Comparison of ENCODE assay signal across 8 cellular contexts in genomic region chr2:236871500-236872001, GRCh38.
DNase-seq lines count a peak whose midpoint lies in the region; ATAC-seq, FAIRE-seq and TF ChIP-seq lines count a peak whose summit lies in the region.

No MANE protein-coding gene starts in this region.

- H3K4me3 ChIP-seq in RWPE2 (ENCODE audit: severe bottlenecking) (no peak overlapping the region), fibroblast of mammary gland (ENCODE audit: control insufficient read depth, low read depth, low read length) (no peak overlapping the region), pancreas (no peak overlapping the region)

- TF ChIP-seq CTCF in RWPE2 (IDR thresholded peaks at IDR 0.05; ENCODE audit: poor library complexity, severe bottlenecking) (no peak), fibroblast of mammary gland (conservative IDR thresholded peaks at IDR 0.05; ENCODE audit: control insufficient read depth, insufficient read depth, low read depth, low read length) (no peak), pancreas (IDR thresholded peaks at IDR 0.05) (no peak)

- H3K36me3 ChIP-seq in RWPE2 (ENCODE audit: low read depth) = no peaks in the 10 kb centered on the region
- H3K36me3 ChIP-seq in pancreas = no peaks in the 10 kb centered on the region

- ATAC-seq in RWPE2 (ENCODE audit: low read depth) = peak; percentile 96
- peak; percentile 24 to 84 (median 69) for ATAC-seq in pancreas
- no peak for ATAC-seq in HG02571 (IDR thresholded peaks at IDR 0.05; ENCODE audit: unreplicated experiment)

- FAIRE-seq in pancreas (lab: Jason Lieb, UNC) = no peak
- FAIRE-seq in GM19239 (lab: Jason Lieb, UNC) = no peak

- DNase-seq in GM04503 (ENCODE audit: low read depth) (peak; percentile 94), RWPE2 (ENCODE audit: low spot score) (peak; percentile 85), fibroblast of mammary gland (ENCODE audit: low read depth) (peak; percentile 99), pancreas (peak in 1 of 6 donors; percentile 45), GM19239 (ENCODE audit: insufficient read length, low spot score) (no peak), activated gamma-delta T cell treated with Interleukin-2 at 50 U/mL for 16 hours (no peak)
- DNase-seq in stimulated activated CD4-positive, alpha-beta T cell treated with anti-CD3 and anti-CD28 coated beads, Interleukin-15, amount 100 ng/mL, for 24 hours = no peak

- 75 to 76% methylated on average over 6 of the region's 6 CpGs for WGBS in pancreas, 2 donors

- no peaks in the 10 kb centered on the region for H3K9me3 ChIP-seq in RWPE2 (ENCODE audit: severe bottlenecking)
- no peaks in the 10 kb centered on the region for H3K9me3 ChIP-seq in pancreas

- intact Hi-C loops in pancreas (cut with DNase I) = no loop called here

- H3K27ac ChIP-seq in RWPE2 (ENCODE audit: poor library complexity, severe bottlenecking) (peak overlapping the region; percentile 92), pancreas (peak overlapping the region in 1 of 4 donors; percentile 2)

- no peaks in the 10 kb centered on the region for H3K27me3 ChIP-seq in RWPE2 (ENCODE audit: insufficient read depth, poor library complexity, severe bottlenecking)
- H3K27me3 ChIP-seq in pancreas = no peaks in the 10 kb centered on the region

- H3K4me1 ChIP-seq in RWPE2 (ENCODE audit: insufficient read depth, poor library complexity, severe bottlenecking) (peaks cover 17% of the 10 kb centered on the region), pancreas (peaks cover 0 to 16% (median 11%) of the 10 kb centered on the region in 3 donors)

Comparison
In these comparisons a context has a peak if more than half of its experiments do, and no peak if none do; other contexts are left out.
1. DNase-seq: peak in GM04503 (single experiment), RWPE2 (single experiment) and fibroblast of mammary gland (single experiment); none in GM19239 (single experiment), activated gamma-delta T cell treated with Interleukin-2 at 50 U/mL for 16 hours (single experiment) and stimulated activated CD4-positive, alpha-beta T cell treated with anti-CD3 and anti-CD28 coated beads, Interleukin-15, amount 100 ng/mL, for 24 hours (single experiment).